ENCODE assay signal across 10 cellular contexts in the genomic region with DNA sequence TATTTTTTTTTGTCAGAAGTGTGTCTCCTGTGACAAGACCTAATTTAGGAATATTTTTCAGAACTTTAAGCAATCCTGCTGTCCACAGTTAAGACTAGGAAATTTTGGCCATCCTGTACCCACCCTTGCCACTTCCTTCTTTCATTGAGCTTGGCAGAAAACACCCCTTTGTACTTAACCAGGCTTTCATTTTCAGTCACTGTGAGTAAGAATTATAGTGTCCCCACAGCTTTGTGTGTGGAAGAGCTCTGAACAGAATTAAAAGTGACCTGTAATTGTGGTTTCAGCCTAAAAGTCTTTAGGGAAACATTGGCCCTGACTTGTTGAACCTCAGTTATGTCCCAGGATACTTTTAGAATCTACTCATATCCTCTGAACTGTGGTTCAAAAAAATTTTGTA.
DNase-seq lines count a peak whose midpoint lies in the region; ATAC-seq and TF ChIP-seq lines count a peak whose summit lies in the region.
"Had no signal": no experiment of that assay in that cellular context is flagged by ENCODE, and none has a peak within 500 bp of the region (broad histone marks: within the 10 kb centered on the region; RNA-seq: fewer than 3 reads in every experiment).

No MANE protein-coding gene starts in this region.

- H3K27ac ChIP-seq in left lung = no peak overlapping the region
- H3K27ac ChIP-seq: body of pancreas, gastrocnemius medialis had no signal

- H3K9me3 ChIP-seq in left lung (no peaks in the 10 kb centered on the region), BE2C (no peaks in the 10 kb centered on the region)
- H3K9me3 ChIP-seq: body of pancreas, gastrocnemius medialis had no signal

- H3K4me1 ChIP-seq in left lung (no peaks in the 10 kb centered on the region), BE2C (no peaks in the 10 kb centered on the region)
- H3K4me1 ChIP-seq: body of pancreas, gastrocnemius medialis had no signal

- ATAC-seq in GM18861 (IDR thresholded peaks at IDR 0.05; ENCODE audit: unreplicated experiment) (peak; percentile 71), GM21576 (IDR thresholded peaks at IDR 0.05; ENCODE audit: unreplicated experiment) (peak; percentile 65), HG03342 (IDR thresholded peaks at IDR 0.05; ENCODE audit: unreplicated experiment) (peak; percentile 66), left lung (no peak)
- ATAC-seq: body of pancreas, gastrocnemius medialis had no signal

- H3K36me3 ChIP-seq in left lung (no peaks in the 10 kb centered on the region), BE2C (no peaks in the 10 kb centered on the region)
- H3K36me3 ChIP-seq: gastrocnemius medialis had no signal

- intact Hi-C loops in left lung (cut with DNase I) = no loop called here

- DNase-seq in hepatic stellate cell (ENCODE audit: low spot score) = peak; percentile 5
- no peak for DNase-seq in left lung
- no peak for DNase-seq in NCI-H1092 (lab: John Stamatoyannopoulos, UW)
- no peak for DNase-seq in NCI-H2107 treated with DMSO at 0.1 percent for 48 hours (lab: John Stamatoyannopoulos, UW; ENCODE audit: unreplicated experiment)
- DNase-seq in BE2C = no peak
- DNase-seq: body of pancreas, gastrocnemius medialis had no signal

- no peaks in the 10 kb centered on the region for H3K27me3 ChIP-seq in left lung
- no peaks in the 10 kb centered on the region for H3K27me3 ChIP-seq in BE2C
- H3K27me3 ChIP-seq: body of pancreas, gastrocnemius medialis had no signal

- TF ChIP-seq CTCF in left lung (IDR thresholded peaks at IDR 0.05) (no peak), BE2C (IDR thresholded peaks at IDR 0.05; ENCODE audit: low read depth, low read length) (no peak)

- H3K4me3 ChIP-seq in left lung (no peak overlapping the region), BE2C (ENCODE audit: low read depth, low read length) (no peak overlapping the region)
- H3K4me3 ChIP-seq: body of pancreas, gastrocnemius medialis had no signal
